14 cellular contexts compared by ENCODE assay signal in the genomic region with DNA sequence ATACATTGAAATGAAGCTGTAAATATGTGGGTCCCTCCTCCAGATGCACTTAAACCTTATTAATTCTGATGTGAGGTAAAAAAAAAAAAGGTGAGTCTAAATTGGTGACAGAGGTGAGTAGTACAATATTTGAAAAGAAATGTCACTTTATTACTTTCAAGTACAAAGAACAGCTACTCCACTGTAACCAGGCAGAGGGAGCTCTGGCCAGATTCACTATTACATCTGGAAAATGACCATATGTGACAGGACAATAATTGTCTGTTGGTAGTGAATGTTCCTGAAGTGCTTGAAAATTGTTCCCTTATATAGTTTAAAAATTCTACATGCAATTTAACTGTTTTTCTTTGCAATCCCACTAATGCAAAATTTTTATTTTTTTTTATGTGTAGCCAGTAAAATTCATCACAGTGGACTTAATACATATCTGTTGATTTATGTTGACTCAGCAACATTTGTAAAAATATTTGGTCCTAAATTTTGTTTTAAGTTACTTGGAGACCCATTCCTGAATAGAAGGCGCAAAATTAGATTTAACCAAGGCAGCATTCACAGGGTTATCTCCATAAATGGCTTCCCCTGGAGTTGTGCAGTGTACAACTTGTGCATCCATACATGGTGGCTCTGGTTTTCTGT.
DNase-seq lines count a peak whose midpoint lies in the region; ATAC-seq and TF ChIP-seq lines count a peak whose summit lies in the region.
"Had no signal": no experiment of that assay in that cellular context is flagged by ENCODE, and none has a peak within 500 bp of the region (broad histone marks: within the 10 kb centered on the region; RNA-seq: fewer than 3 reads in every experiment).

No MANE protein-coding gene starts in this region.

- H3K9me3 Mint-ChIP-seq in neural crest cell = no peaks in the 10 kb centered on the region
- H3K9me3 Mint-ChIP-seq: activated naive CD4-positive, alpha-beta T cell treated with anti-CD3 and anti-CD28 coated beads, Interleukin-2, amount 50 U/mL, for 24 hours; central memory CD8-positive, alpha-beta T cell; stimulated activated naive CD8-positive, alpha-beta T cell treated with anti-CD3 and anti-CD28 coated beads, Interleukin-15, amount 100 ng/mL, for 72 hours had no signal

- peak; percentile 15 for DNase-seq in ELR (ENCODE audit: low read depth)
- DNase-seq in NCI-H69 (lab: John Stamatoyannopoulos, UW) = peak; percentile 41
- DNase-seq in brain microvascular endothelial cell = no peak
- DNase-seq in neural crest cell (ENCODE audit: low read depth, low spot score) = no peak
- no peak for DNase-seq in activated CD4-positive, alpha-beta T cell treated with anti-CD3 and anti-CD28 coated beads, Interleukin-2, amount 50 U/mL, for 1 hour
- no peak for DNase-seq in stimulated activated CD4-positive, alpha-beta T cell treated with anti-CD3 and anti-CD28 coated beads, Interleukin-4, amount 100 ng/mL, for 24 hours
- DNase-seq: NCI-H1436 treated with DMSO at 0.1 percent for 48 hours; stimulated activated naive CD8-positive, alpha-beta T cell treated with anti-CD3 and anti-CD28 coated beads, Interleukin-15, amount 100 ng/mL, for 72 hours had no signal

- H3K27ac ChIP-seq in brain microvascular endothelial cell = no peak overlapping the region
- H3K27ac ChIP-seq: SJSA1 had no signal

- peaks cover 28% of the 10 kb centered on the region for H3K4me1 Mint-ChIP-seq in neural crest cell
- H3K4me1 Mint-ChIP-seq: activated naive CD4-positive, alpha-beta T cell treated with anti-CD3 and anti-CD28 coated beads, Interleukin-2, amount 50 U/mL, for 24 hours; central memory CD8-positive, alpha-beta T cell; stimulated activated naive CD8-positive, alpha-beta T cell treated with anti-CD3 and anti-CD28 coated beads, Interleukin-15, amount 100 ng/mL, for 72 hours had no signal

- ATAC-seq in GM21367 (IDR thresholded peaks at IDR 0.05; ENCODE audit: unreplicated experiment) (no peak), GM18517 (IDR thresholded peaks at IDR 0.05; ENCODE audit: unreplicated experiment) (no peak)
- ATAC-seq: stimulated activated naive CD8-positive, alpha-beta T cell treated with anti-CD3 and anti-CD28 coated beads, Interleukin-15, amount 100 ng/mL, for 72 hours had no signal

- no peaks in the 10 kb centered on the region for H3K27me3 Mint-ChIP-seq in neural crest cell (ENCODE audit: low read depth)
- H3K27me3 Mint-ChIP-seq: activated naive CD4-positive, alpha-beta T cell treated with anti-CD3 and anti-CD28 coated beads, Interleukin-2, amount 50 U/mL, for 24 hours; stimulated activated naive CD8-positive, alpha-beta T cell treated with anti-CD3 and anti-CD28 coated beads, Interleukin-15, amount 100 ng/mL, for 72 hours had no signal

- no peaks in the 10 kb centered on the region for H3K36me3 Mint-ChIP-seq in neural crest cell (ENCODE audit: low read depth)
- H3K36me3 Mint-ChIP-seq: activated naive CD4-positive, alpha-beta T cell treated with anti-CD3 and anti-CD28 coated beads, Interleukin-2, amount 50 U/mL, for 24 hours had no signal

- in situ Hi-C loops in brain microvascular endothelial cell (cut with HindIII; ENCODE audit: low pct_ligation_motif_present, low sequenced_read_pairs) = no loop called here

- H3K36me3 ChIP-seq in brain microvascular endothelial cell (replicated peaks) = no peaks in the 10 kb centered on the region
- H3K36me3 ChIP-seq: SJSA1 had no signal

- H3K4me3 ChIP-seq in brain microvascular endothelial cell (ENCODE audit: low read depth, low read length) = no peak overlapping the region
- H3K4me3 ChIP-seq: lung, SJSA1 had no signal

- no peak overlapping the region for H3K27ac Mint-ChIP-seq in neural crest cell (ENCODE audit: unreplicated experiment)
- H3K27ac Mint-ChIP-seq: activated naive CD4-positive, alpha-beta T cell treated with anti-CD3 and anti-CD28 coated beads, Interleukin-2, amount 50 U/mL, for 24 hours; stimulated activated naive CD8-positive, alpha-beta T cell treated with anti-CD3 and anti-CD28 coated beads, Interleukin-15, amount 100 ng/mL, for 72 hours had no signal

- H3K4me3 Mint-ChIP-seq in neural crest cell = no peak overlapping the region
- H3K4me3 Mint-ChIP-seq: activated naive CD4-positive, alpha-beta T cell treated with anti-CD3 and anti-CD28 coated beads, Interleukin-2, amount 50 U/mL, for 24 hours; central memory CD8-positive, alpha-beta T cell; stimulated activated naive CD8-positive, alpha-beta T cell treated with anti-CD3 and anti-CD28 coated beads, Interleukin-15, amount 100 ng/mL, for 72 hours had no signal

- no peaks in the 10 kb centered on the region for H3K27me3 ChIP-seq in brain microvascular endothelial cell (replicated peaks)
- H3K27me3 ChIP-seq: SJSA1 had no signal

- TF ChIP-seq CTCF in brain microvascular endothelial cell (IDR thresholded peaks at IDR 0.05; ENCODE audit: low read depth, low read length, missing control alignments) (peak; percentile 57), neural crest cell (conservative IDR thresholded peaks at IDR 0.05) (peak; percentile 43)

Comparison
In these comparisons a context has a peak if more than half of its experiments do, and no peak if none do; other contexts are left out.
1. DNase-seq: peak in ELR (single experiment) and NCI-H69 (single experiment); none in brain microvascular endothelial cell (single experiment), neural crest cell (single experiment), activated CD4-positive, alpha-beta T cell treated with anti-CD3 and anti-CD28 coated beads, Interleukin-2, amount 50 U/mL, for 1 hour (single experiment) and stimulated activated CD4-positive, alpha-beta T cell treated with anti-CD3 and anti-CD28 coated beads, Interleukin-4, amount 100 ng/mL, for 24 hours (single experiment).